1 cellular context compared by ENCODE assay signal in the genomic region with DNA sequence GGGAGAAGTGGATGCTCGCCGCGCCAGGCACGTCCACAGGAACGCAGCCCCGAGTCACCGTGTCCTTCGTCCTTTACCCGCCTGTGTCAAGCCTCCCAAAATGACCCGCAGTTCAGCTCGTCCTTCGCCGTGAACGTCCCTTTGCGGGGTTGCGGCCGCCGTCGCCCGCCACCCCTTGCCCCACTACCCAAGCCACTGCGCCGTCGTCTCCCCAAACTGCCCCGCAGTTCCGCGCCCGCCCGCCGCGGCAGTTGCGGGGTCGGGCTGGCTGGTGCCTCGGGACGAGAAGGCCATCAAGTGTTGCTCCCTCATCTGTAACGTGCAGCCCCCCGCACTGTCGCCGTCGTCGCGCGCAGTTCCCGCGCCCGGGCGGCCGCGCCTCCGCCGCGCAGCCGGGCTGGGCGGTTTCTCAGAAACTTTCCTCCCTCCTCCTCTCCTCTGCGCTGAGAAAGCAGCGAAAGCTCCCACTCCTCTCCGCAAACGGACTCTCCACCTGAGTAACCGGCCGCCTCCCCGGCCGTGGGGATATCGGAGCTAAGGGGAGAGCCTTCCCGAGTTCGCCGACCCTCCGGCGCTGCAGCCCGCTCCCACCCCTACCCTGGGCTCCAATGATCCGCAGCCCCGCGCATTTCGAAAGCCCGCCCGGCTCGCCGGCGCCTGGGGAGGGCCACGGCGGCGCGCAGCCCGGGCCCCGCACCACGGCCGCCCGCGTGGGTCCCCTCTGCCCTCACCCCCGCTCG.
TF ChIP-seq lines count a peak whose summit lies in the region.

No MANE protein-coding gene starts in this region.

TF ChIP-seq in WTC11, 78 proteins besides CTCF, POLR2A, EP300 and RAD21 (continued from another document and continues in another):
- TF ChIP-seq, protein P1, sequence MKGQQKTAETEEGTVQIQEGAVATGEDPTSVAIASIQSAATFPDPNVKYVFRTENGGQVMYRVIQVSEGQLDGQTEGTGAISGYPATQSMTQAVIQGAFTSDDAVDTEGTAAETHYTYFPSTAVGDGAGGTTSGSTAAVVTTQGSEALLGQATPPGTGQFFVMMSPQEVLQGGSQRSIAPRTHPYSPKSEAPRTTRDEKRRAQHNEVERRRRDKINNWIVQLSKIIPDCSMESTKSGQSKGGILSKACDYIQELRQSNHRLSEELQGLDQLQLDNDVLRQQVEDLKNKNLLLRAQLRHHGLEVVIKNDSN (CRISPR knock-in tag; IDR thresholded peaks at IDR 0.05), result no peak
- TF ChIP-seq, protein P2, sequence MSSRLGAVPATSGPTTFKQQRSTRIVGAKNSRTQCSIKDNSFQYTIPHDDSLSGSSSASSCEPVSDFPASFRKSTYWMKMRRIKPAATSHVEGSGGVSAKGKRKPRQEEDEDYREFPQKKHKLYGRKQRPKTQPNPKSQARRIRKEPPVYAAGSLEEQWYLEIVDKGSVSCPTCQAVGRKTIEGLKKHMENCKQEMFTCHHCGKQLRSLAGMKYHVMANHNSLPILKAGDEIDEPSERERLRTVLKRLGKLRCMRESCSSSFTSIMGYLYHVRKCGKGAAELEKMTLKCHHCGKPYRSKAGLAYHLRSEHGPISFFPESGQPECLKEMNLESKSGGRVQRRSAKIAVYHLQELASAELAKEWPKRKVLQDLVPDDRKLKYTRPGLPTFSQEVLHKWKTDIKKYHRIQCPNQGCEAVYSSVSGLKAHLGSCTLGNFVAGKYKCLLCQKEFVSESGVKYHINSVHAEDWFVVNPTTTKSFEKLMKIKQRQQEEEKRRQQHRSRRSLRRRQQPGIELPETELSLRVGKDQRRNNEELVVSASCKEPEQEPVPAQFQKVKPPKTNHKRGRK (CRISPR knock-in tag; IDR thresholded peaks at IDR 0.05; ENCODE audit: borderline replicate concordance), result no peak
- no peak for TF ChIP-seq FOXJ3 (CRISPR knock-in tag; IDR thresholded peaks at IDR 0.05; ENCODE audit: borderline replicate concordance)
- TF ChIP-seq GRHL2 (CRISPR knock-in tag; IDR thresholded peaks at IDR 0.05; ENCODE audit: insufficient replicate concordance, severe bottlenecking), result no peak
- TF ChIP-seq NFYB (CRISPR knock-in tag; conservative IDR thresholded peaks at IDR 0.05; ENCODE audit: low read depth), result no peak
- peak; percentile 42; the same call in 1 of the 2 replicates for TF ChIP-seq NFE2L1 (CRISPR knock-in tag; IDR thresholded peaks at IDR 0.05)
- TF ChIP-seq, protein P3, sequence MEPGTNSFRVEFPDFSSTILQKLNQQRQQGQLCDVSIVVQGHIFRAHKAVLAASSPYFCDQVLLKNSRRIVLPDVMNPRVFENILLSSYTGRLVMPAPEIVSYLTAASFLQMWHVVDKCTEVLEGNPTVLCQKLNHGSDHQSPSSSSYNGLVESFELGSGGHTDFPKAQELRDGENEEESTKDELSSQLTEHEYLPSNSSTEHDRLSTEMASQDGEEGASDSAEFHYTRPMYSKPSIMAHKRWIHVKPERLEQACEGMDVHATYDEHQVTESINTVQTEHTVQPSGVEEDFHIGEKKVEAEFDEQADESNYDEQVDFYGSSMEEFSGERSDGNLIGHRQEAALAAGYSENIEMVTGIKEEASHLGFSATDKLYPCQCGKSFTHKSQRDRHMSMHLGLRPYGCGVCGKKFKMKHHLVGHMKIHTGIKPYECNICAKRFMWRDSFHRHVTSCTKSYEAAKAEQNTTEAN (CRISPR knock-in tag; IDR thresholded peaks at IDR 0.05), result peak; percentile 88; the same call in 1 of the 2 replicates
- no peak for TF ChIP-seq ZSCAN18 (CRISPR knock-in tag; IDR thresholded peaks at IDR 0.05)
- no peak for TF ChIP-seq RORB (CRISPR knock-in tag; IDR thresholded peaks at IDR 0.05)
- no peak for TF ChIP-seq ZMAT4 (CRISPR knock-in tag; IDR thresholded peaks at IDR 0.05)
- 0 out of 2 replicates have a peak, but pooled peaks have one; percentile 75 for TF ChIP-seq E2F4 (CRISPR knock-in tag; IDR thresholded peaks at IDR 0.05; ENCODE audit: borderline replicate concordance, low read depth)
- no peak; the same call in 1 of the 2 replicates for TF ChIP-seq CREB1 (CRISPR knock-in tag; IDR thresholded peaks at IDR 0.05)
- no peak for TF ChIP-seq GABPB1 (CRISPR knock-in tag; IDR thresholded peaks at IDR 0.05)
- no peak for TF ChIP-seq PRRX2 (CRISPR knock-in tag; IDR thresholded peaks at IDR 0.05)
- peak; percentile 54; the same call in 1 of the 2 replicates for TF ChIP-seq CREM (CRISPR knock-in tag; IDR thresholded peaks at IDR 0.05)
- no peak for TF ChIP-seq RELA (CRISPR knock-in tag; IDR thresholded peaks at IDR 0.05; ENCODE audit: borderline replicate concordance)
- no peak for TF ChIP-seq ATF1 (CRISPR knock-in tag; IDR thresholded peaks at IDR 0.05)
- no peak for TF ChIP-seq NR3C1 (CRISPR knock-in tag; conservative IDR thresholded peaks at IDR 0.05; ENCODE audit: low read depth)
- TF ChIP-seq ZBTB21 (CRISPR knock-in tag; IDR thresholded peaks at IDR 0.05; ENCODE audit: borderline replicate concordance), result 0 out of 2 replicates have a peak, but pooled peaks have one; percentile 25
- TF ChIP-seq IRF1 (CRISPR knock-in tag; IDR thresholded peaks at IDR 0.05), result 0 out of 2 replicates have a peak, but pooled peaks have one; percentile 48
- TF ChIP-seq ZNF219 (CRISPR knock-in tag; IDR thresholded peaks at IDR 0.05; ENCODE audit: borderline replicate concordance), result no peak
- TF ChIP-seq NR2C2 (CRISPR knock-in tag; IDR thresholded peaks at IDR 0.05), result no peak
- no peak for TF ChIP-seq MXD4 (CRISPR knock-in tag; IDR thresholded peaks at IDR 0.05; ENCODE audit: borderline replicate concordance)
- no peak for TF ChIP-seq ZNF425 (CRISPR knock-in tag; conservative IDR thresholded peaks at IDR 0.05)
- TF ChIP-seq, protein P4, sequence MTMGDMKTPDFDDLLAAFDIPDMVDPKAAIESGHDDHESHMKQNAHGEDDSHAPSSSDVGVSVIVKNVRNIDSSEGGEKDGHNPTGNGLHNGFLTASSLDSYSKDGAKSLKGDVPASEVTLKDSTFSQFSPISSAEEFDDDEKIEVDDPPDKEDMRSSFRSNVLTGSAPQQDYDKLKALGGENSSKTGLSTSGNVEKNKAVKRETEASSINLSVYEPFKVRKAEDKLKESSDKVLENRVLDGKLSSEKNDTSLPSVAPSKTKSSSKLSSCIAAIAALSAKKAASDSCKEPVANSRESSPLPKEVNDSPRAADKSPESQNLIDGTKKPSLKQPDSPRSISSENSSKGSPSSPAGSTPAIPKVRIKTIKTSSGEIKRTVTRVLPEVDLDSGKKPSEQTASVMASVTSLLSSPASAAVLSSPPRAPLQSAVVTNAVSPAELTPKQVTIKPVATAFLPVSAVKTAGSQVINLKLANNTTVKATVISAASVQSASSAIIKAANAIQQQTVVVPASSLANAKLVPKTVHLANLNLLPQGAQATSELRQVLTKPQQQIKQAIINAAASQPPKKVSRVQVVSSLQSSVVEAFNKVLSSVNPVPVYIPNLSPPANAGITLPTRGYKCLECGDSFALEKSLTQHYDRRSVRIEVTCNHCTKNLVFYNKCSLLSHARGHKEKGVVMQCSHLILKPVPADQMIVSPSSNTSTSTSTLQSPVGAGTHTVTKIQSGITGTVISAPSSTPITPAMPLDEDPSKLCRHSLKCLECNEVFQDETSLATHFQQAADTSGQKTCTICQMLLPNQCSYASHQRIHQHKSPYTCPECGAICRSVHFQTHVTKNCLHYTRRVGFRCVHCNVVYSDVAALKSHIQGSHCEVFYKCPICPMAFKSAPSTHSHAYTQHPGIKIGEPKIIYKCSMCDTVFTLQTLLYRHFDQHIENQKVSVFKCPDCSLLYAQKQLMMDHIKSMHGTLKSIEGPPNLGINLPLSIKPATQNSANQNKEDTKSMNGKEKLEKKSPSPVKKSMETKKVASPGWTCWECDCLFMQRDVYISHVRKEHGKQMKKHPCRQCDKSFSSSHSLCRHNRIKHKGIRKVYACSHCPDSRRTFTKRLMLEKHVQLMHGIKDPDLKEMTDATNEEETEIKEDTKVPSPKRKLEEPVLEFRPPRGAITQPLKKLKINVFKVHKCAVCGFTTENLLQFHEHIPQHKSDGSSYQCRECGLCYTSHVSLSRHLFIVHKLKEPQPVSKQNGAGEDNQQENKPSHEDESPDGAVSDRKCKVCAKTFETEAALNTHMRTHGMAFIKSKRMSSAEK (CRISPR knock-in tag; IDR thresholded peaks at IDR 0.05; ENCODE audit: borderline replicate concordance), result no peak
- no peak for TF ChIP-seq GTF2I (CRISPR knock-in tag; conservative IDR thresholded peaks at IDR 0.05)
- TF ChIP-seq, protein P5, sequence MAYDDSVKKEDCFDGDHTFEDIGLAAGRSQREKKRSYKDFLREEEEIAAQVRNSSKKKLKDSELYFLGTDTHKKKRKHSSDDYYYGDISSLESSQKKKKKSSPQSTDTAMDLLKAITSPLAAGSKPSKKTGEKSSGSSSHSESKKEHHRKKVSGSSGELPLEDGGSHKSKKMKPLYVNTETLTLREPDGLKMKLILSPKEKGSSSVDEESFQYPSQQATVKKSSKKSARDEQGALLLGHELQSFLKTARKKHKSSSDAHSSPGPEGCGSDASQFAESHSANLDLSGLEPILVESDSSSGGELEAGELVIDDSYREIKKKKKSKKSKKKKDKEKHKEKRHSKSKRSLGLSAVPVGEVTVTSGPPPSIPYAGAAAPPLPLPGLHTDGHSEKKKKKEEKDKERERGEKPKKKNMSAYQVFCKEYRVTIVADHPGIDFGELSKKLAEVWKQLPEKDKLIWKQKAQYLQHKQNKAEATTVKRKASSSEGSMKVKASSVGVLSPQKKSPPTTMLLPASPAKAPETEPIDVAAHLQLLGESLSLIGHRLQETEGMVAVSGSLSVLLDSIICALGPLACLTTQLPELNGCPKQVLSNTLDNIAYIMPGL (CRISPR knock-in tag; IDR thresholded peaks at IDR 0.05), result peak; percentile 58; the same call in 1 of the 2 replicates
- peak; percentile 73; the same call in 1 of the 2 replicates for TF ChIP-seq E2F5 (CRISPR knock-in tag; IDR thresholded peaks at IDR 0.05)
- 0 out of 2 replicates have a peak, but pooled peaks have one; percentile 15 for TF ChIP-seq FOXK1 (CRISPR knock-in tag; IDR thresholded peaks at IDR 0.05)
- TF ChIP-seq HMGA2 (CRISPR knock-in tag; IDR thresholded peaks at IDR 0.05), result no peak
- TF ChIP-seq, protein P6, sequence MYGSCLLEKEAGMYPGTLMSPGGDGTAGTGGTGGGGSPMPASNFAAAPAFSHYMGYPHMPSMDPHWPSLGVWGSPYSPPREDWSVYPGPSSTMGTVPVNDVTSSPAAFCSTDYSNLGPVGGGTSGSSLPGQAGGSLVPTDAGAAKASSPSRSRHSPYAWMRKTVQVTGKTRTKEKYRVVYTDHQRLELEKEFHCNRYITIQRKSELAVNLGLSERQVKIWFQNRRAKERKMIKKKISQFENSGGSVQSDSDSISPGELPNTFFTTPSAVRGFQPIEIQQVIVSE (CRISPR knock-in tag; IDR thresholded peaks at IDR 0.05; ENCODE audit: borderline replicate concordance), result no peak
- TF ChIP-seq NR1H2 (CRISPR knock-in tag; IDR thresholded peaks at IDR 0.05), result no peak
